ENCODE assay signal across 11 cellular contexts in the genomic region with DNA sequence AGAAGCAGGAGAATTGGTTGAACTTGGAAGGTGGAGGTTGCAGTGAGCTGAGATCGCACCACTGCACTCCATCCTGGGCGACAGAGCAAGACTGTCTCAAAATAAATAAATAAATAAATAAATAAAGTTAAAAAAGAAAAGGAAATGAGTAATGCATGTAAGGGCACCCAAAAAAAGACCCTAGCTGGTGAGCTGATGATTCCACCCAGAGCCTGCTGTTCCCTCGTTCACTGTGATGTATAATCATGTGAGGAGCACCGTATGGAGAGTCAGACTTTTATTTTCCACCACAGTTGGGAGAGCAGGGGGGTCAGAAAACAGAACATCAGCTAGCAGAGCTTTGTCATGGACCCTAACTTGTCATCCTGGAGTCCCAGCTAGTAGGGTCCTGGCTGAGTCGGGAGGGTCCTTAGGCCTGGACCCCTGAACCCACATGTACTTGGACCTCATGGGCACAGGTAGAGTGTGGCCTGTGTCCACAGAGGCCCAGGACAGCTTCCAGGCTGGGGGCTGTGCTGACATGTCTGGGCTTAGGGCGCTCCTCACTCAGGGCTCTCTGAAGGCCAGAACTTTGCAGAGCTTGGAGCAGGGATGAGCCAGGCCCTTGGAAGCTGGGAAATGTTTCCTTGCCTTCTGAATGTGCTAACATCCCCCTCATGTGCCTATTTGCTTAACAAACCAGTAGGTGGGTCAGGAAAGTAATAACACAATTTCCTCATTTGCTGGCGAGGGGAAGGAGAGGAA. TPM values are rescaled to one million over a fixed set of nuclear protein-coding genes. Genes with fewer than 3 reads are reported as not detected.
DNase-seq lines count a peak whose midpoint lies in the region; ATAC-seq and TF ChIP-seq lines count a peak whose summit lies in the region.
"Had no signal": no experiment of that assay in that cellular context is flagged by ENCODE, and none has a peak within 500 bp of the region (broad histone marks: within the 10 kb centered on the region; RNA-seq: fewer than 3 reads in every experiment).

No MANE protein-coding gene starts in this region.

- peak overlapping the region; percentile 46 to 89 (median 83) for H3K27ac Mint-ChIP-seq in CD14-positive monocyte
- H3K27ac Mint-ChIP-seq in effector memory CD8-positive, alpha-beta T cell, result peak overlapping the region; percentile 80 to 88
- H3K27ac Mint-ChIP-seq in natural killer cell treated with Interleukin-12 subunit alpha and Interleukin-12 subunit beta and Interleukin-15 and Interleukin-18, amount 100 ng/mL, for 72 hours, result peak overlapping the region; percentile 63 to 85

- peak overlapping the region in 1 of 2 donors; percentile 75 for H3K27ac ChIP-seq in coronary artery

- TF ChIP-seq CTCF in CD14-positive monocyte (IDR thresholded peaks at IDR 0.05) (no peak), coronary artery (IDR thresholded peaks at IDR 0.05) (no peak)

- no peak for DNase-seq in CD14-positive monocyte (ENCODE audit: low spot score)
- peak; percentile 32 for DNase-seq in MV-4-11 (lab: John Stamatoyannopoulos, UW)
- no peak for DNase-seq in effector memory CD8-positive, alpha-beta T cell
- DNase-seq in natural killer cell treated with Interleukin-12 subunit alpha and Interleukin-12 subunit beta and Interleukin-15 and Interleukin-18, amount 100 ng/mL, for 72 hours (ENCODE audit: low spot score), result no peak
- no peak for DNase-seq in coronary artery (ENCODE audit: low spot score)
- DNase-seq in COLO829 (ENCODE audit: low spot score), result no peak
- DNase-seq in NCI-H1417 treated with DMSO at 0.1 percent for 48 hours (lab: John Stamatoyannopoulos, UW), result no peak
- no peak for DNase-seq in DMS79 treated with DMSO at 0.1 percent for 48 hours (lab: John Stamatoyannopoulos, UW)
- DNase-seq: activated CD4-positive, alpha-beta T cell treated with anti-CD3 and anti-CD28 coated beads for 48 hours; NCI-H2029 had no signal

- H3K4me3 ChIP-seq in coronary artery, result no peak overlapping the region

- H3K36me3 Mint-ChIP-seq in CD14-positive monocyte, result peaks cover 46 to 76% of the 10 kb centered on the region in 2 donors
- peaks cover 77% of the 10 kb centered on the region for H3K36me3 Mint-ChIP-seq in effector memory CD8-positive, alpha-beta T cell (ENCODE audit: insufficient read depth)
- no peaks in the 10 kb centered on the region for H3K36me3 Mint-ChIP-seq in natural killer cell treated with Interleukin-12 subunit alpha and Interleukin-12 subunit beta and Interleukin-15 and Interleukin-18, amount 100 ng/mL, for 72 hours

- intact Hi-C loops in CD14-positive monocyte (cut with micrococcal nuclease), result loop anchor here in 1 of 2 donors (5.0 to 10.0 kb wide), 2 partner anchors 34 to 52 kb away; partner anchors contain the start of genes LASP1 and RPL23

- no peak overlapping the region for H3K4me3 Mint-ChIP-seq in CD14-positive monocyte
- H3K4me3 Mint-ChIP-seq in effector memory CD8-positive, alpha-beta T cell, result peak overlapping the region in 1 of 2 donors; percentile 14
- no peak overlapping the region for H3K4me3 Mint-ChIP-seq in natural killer cell treated with Interleukin-12 subunit alpha and Interleukin-12 subunit beta and Interleukin-15 and Interleukin-18, amount 100 ng/mL, for 72 hours

- peaks cover 0 to 2% (median 0%) of the 10 kb centered on the region in 7 donors for H3K9me3 Mint-ChIP-seq in CD14-positive monocyte
- H3K9me3 Mint-ChIP-seq in effector memory CD8-positive, alpha-beta T cell, result no peaks in the 10 kb centered on the region
- H3K9me3 Mint-ChIP-seq in natural killer cell treated with Interleukin-12 subunit alpha and Interleukin-12 subunit beta and Interleukin-15 and Interleukin-18, amount 100 ng/mL, for 72 hours, result no peaks in the 10 kb centered on the region

- ATAC-seq in effector memory CD8-positive, alpha-beta T cell (replicated peaks), result no peak
- ATAC-seq in natural killer cell treated with Interleukin-12 subunit alpha and Interleukin-12 subunit beta and Interleukin-15 and Interleukin-18, amount 100 ng/mL, for 72 hours, result no peak
- ATAC-seq: left lobe of liver had no signal

- no peaks in the 10 kb centered on the region for H3K27me3 Mint-ChIP-seq in CD14-positive monocyte (ENCODE audit: low read depth in 3 of 3)
- H3K27me3 Mint-ChIP-seq in effector memory CD8-positive, alpha-beta T cell, result no peaks in the 10 kb centered on the region
- no peaks in the 10 kb centered on the region for H3K27me3 Mint-ChIP-seq in natural killer cell treated with Interleukin-12 subunit alpha and Interleukin-12 subunit beta and Interleukin-15 and Interleukin-18, amount 100 ng/mL, for 72 hours

- peaks cover 44% of the 10 kb centered on the region for H3K4me1 Mint-ChIP-seq in CD14-positive monocyte
- H3K4me1 Mint-ChIP-seq in effector memory CD8-positive, alpha-beta T cell (ENCODE audit: low read depth in 2 of 2), result peaks cover 30 to 31% of the 10 kb centered on the region in 2 donors
- H3K4me1 Mint-ChIP-seq in natural killer cell treated with Interleukin-12 subunit alpha and Interleukin-12 subunit beta and Interleukin-15 and Interleukin-18, amount 100 ng/mL, for 72 hours (ENCODE audit: low read depth in 2 of 2), result peaks cover 20 to 28% of the 10 kb centered on the region in 2 donors

RNA-seq across cellular contexts. Expression of gene LASP1, which starts 36.7 kb away (rescaled TPM):
- 10 to 100 TPM; 70.6 to 93.7 TPM for polyA plus RNA-seq in CD14-positive monocyte
- total RNA-seq in natural killer cell treated with Interleukin-12 subunit alpha and Interleukin-12 subunit beta and Interleukin-15 and Interleukin-18, amount 100 ng/mL, for 72 hours, result 100 to 1,000 TPM; 214 to 390 TPM

RNA-seq across cellular contexts. Expression of gene RPL23, which starts 53.1 kb away (rescaled TPM):
- 100 to 1,000 TPM; 561 to 618 TPM for polyA plus RNA-seq in CD14-positive monocyte
- 1,000 to 10,000 TPM; 1,120 to 1,259 TPM for total RNA-seq in natural killer cell treated with Interleukin-12 subunit alpha and Interleukin-12 subunit beta and Interleukin-15 and Interleukin-18, amount 100 ng/mL, for 72 hours
